14 cellular contexts compared by ENCODE assay signal in the genomic region with DNA sequence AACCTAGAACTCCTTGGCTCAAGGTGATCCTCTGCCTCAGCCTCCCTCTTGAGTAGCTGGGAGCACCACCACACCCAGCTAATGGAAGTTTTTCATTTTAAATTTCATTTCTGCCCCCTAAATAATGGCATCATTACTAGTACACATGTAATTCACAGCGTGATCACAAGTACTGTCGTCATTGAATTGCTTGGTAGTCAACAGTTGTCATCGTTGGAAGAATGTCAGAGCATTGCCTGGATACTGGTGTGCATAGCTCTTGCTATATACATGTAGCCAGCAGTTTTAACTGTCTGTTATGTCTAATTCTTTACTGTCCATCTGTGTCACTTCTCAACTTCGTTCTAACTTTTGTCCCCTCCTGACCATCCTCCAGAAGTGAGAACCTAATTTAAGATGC.
DNase-seq lines count a peak whose midpoint lies in the region.
"Had no signal": no experiment of that assay in that cellular context is flagged by ENCODE, and none has a peak within 500 bp of the region (broad histone marks: within the 10 kb centered on the region; RNA-seq: fewer than 3 reads in every experiment).

No MANE protein-coding gene starts in this region.

- in situ Hi-C loops in G401 (cut with HindIII; ENCODE audit: low sequenced_read_pairs): no loop called here

- H3K36me3 ChIP-seq in neuron (ENCODE audit: insufficient read depth, low read length): no peaks in the 10 kb centered on the region
- H3K36me3 ChIP-seq: BLaER1 treated with 17β-estradiol and CSF1 and Interleukin-3, amounts not matched to agents 10 nM and 100 nM; HAP-1 had no signal

- H3K4me1 Mint-ChIP-seq in activated naive CD4-positive, alpha-beta T cell treated with anti-CD3 and anti-CD28 coated beads, Interleukin-2, amount 10 ng/mL, durations not matched to agents 7 days and 5 days: no peaks in the 10 kb centered on the region

- H3K9me3 Mint-ChIP-seq in activated naive CD4-positive, alpha-beta T cell treated with anti-CD3 and anti-CD28 coated beads, Interleukin-2, amount 10 ng/mL, durations not matched to agents 7 days and 5 days: no peaks in the 10 kb centered on the region

- H3K27me3 ChIP-seq in neuron (ENCODE audit: insufficient read depth, low read length): no peaks in the 10 kb centered on the region
- H3K27me3 ChIP-seq: BLaER1 treated with 17β-estradiol and CSF1 and Interleukin-3, amounts not matched to agents 10 nM and 100 nM had no signal

- DNase-seq in NCI-H1694 (lab: John Stamatoyannopoulos, UW) (peak; percentile 8), NCI-H1694 treated with DMSO at 0.1 percent for 48 hours (lab: John Stamatoyannopoulos, UW) (no peak), G401 (ENCODE audit: low spot score) (peak; percentile 31), cerebellar cortex (ENCODE audit: low spot score) (peak; percentile 16), SIG-M5 treated with dmso at 0.1 percent for 504 hours (lab: John Stamatoyannopoulos, UW; ENCODE audit: unreplicated experiment) (no peak)
- no peak for DNase-seq in activated naive CD4-positive, alpha-beta T cell treated with anti-CD3 and anti-CD28 coated beads, Interleukin-2, amount 10 ng/mL, durations not matched to agents 7 days and 5 days
- DNase-seq: 8988T; AML-193; CD4-positive, CD25-positive, alpha-beta regulatory T cell; DMS79; GOT3 had no signal

- H3K9me3 ChIP-seq in neuron (ENCODE audit: low read length): no peaks in the 10 kb centered on the region
- H3K9me3 ChIP-seq: BLaER1 treated with 17β-estradiol and CSF1 and Interleukin-3, amounts not matched to agents 10 nM and 100 nM; HAP-1 had no signal

- H2AFZ ChIP-seq in neuron (ENCODE audit: low read depth, low read length): peak overlapping the region; percentile 17

- H3K27ac Mint-ChIP-seq in activated naive CD4-positive, alpha-beta T cell treated with anti-CD3 and anti-CD28 coated beads, Interleukin-2, amount 10 ng/mL, durations not matched to agents 7 days and 5 days: no peak overlapping the region
- H3K27ac Mint-ChIP-seq: CD4-positive, CD25-positive, alpha-beta regulatory T cell had no signal

- H3K4me3 ChIP-seq in neuron (ENCODE audit: low read length): no peak overlapping the region
- H3K4me3 ChIP-seq: BLaER1 treated with 17β-estradiol and CSF1 and Interleukin-3, amounts not matched to agents 10 nM and 100 nM; HAP-1 had no signal

- no peaks in the 10 kb centered on the region for H3K36me3 Mint-ChIP-seq in activated naive CD4-positive, alpha-beta T cell treated with anti-CD3 and anti-CD28 coated beads, Interleukin-2, amount 10 ng/mL, durations not matched to agents 7 days and 5 days
- H3K36me3 Mint-ChIP-seq: CD4-positive, CD25-positive, alpha-beta regulatory T cell had no signal

- CTCF ChIA-PET in activated naive CD4-positive, alpha-beta T cell treated with anti-CD3 and anti-CD28 coated beads, Interleukin-2, amount 10 ng/mL, durations not matched to agents 7 days and 5 days (lab: Charles Lee): no interaction called here

- H3K4me3 Mint-ChIP-seq in activated naive CD4-positive, alpha-beta T cell treated with anti-CD3 and anti-CD28 coated beads, Interleukin-2, amount 10 ng/mL, durations not matched to agents 7 days and 5 days: no peak overlapping the region
- H3K4me3 Mint-ChIP-seq: CD4-positive, CD25-positive, alpha-beta regulatory T cell had no signal

- H3K4me1 ChIP-seq in neuron (ENCODE audit: insufficient read depth, low read length): no peaks in the 10 kb centered on the region
- H3K4me1 ChIP-seq: HAP-1 had no signal

- H3K27me3 Mint-ChIP-seq in activated naive CD4-positive, alpha-beta T cell treated with anti-CD3 and anti-CD28 coated beads, Interleukin-2, amount 10 ng/mL, durations not matched to agents 7 days and 5 days: no peaks in the 10 kb centered on the region
- H3K27me3 Mint-ChIP-seq: CD4-positive, CD25-positive, alpha-beta regulatory T cell had no signal

Comparison
In these comparisons a context has a peak if more than half of its experiments do, and no peak if none do; other contexts are left out.
1. DNase-seq: peak in NCI-H1694 (single experiment), G401 (single experiment) and cerebellar cortex (single experiment); none in NCI-H1694 treated with DMSO at 0.1 percent for 48 hours (single experiment), activated naive CD4-positive, alpha-beta T cell treated with anti-CD3 and anti-CD28 coated beads, Interleukin-2, amount 10 ng/mL, durations not matched to agents 7 days and 5 days (single experiment) and SIG-M5 treated with dmso at 0.1 percent for 504 hours (single experiment).